1 cellular context compared by ENCODE assay signal in the genomic region with DNA sequence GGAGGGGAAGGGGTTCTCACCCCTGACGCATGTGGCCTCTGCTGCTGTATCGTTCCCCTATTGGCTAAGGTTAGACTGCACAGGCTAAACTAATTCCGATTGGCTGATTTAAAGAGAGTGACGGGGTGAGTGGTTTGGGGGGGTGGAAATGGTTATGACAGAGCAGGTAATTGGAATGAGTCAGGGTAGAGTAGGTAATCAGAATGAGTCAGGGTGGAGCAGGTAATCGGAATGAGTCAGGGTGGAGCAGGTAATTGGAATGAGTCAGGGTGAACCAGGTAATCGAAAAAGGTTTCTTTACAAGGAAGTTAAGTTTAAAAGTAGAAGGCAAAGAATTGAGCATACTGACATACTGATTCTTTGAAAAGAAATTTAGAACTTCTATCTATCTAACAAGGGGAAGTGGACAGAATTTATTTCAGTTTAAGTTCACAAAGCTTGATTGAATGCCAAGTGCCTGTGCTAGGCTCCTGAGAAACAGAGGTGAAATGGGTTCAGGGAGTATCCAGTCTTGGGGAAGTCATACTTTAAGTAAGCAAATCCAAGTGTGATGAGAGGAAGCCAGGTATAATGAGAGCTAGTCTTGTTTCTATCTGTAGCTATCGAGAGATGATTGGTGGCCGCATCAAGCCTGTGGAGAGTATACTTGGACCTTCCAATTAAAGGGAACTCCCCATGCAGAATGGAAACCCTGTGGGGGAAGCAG.
TF ChIP-seq lines count a peak whose summit lies in the region.

No MANE protein-coding gene starts in this region.

TF ChIP-seq in SK-N-SH, 30 proteins besides CTCF, POLR2A, EP300 and RAD21 (continued from another document):
- no peak for TF ChIP-seq IRF3 (IDR thresholded peaks at IDR 0.05; ENCODE audit: low read depth, low read length)
- no peak for TF ChIP-seq JUND (IDR thresholded peaks at IDR 0.05)
- TF ChIP-seq SIN3A (IDR thresholded peaks at IDR 0.05; ENCODE audit: borderline replicate concordance, low read depth, low read length): no peak
